In the genomic region with DNA sequence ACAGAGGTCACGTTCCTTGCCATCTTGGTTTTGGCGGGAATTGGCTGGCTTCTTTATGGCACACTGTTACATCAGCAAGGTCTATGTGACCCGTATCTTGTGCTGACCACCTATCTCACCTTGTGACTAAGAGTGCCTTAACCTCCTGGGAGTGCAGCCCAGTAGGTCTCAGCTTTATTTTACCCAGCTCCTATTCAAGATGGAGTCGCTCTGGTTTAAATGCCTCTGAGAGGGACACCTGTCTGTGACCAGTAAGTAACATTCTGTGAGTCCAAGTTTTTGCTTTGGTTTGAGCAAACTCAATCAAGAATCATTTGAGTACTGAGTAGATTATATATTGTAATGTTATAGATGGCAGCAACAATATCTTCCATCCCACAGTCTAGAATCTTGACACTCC, we compare ENCODE assay signal across 10 cellular contexts.
"Had no signal": no experiment of that assay in that cellular context is flagged by ENCODE, and none has a peak within 500 bp of the region (broad histone marks: within the 10 kb centered on the region; RNA-seq: fewer than 3 reads in every experiment).

No MANE protein-coding gene starts in this region.

- H3K4me3 ChIP-seq: GM23248, GM23338, HAP-1 had no signal

- H3K27ac Mint-ChIP-seq: GM23338, HFFc6 had no signal

- H3K9ac ChIP-seq: GM23248 had no signal

- H3K9me3 Mint-ChIP-seq: GM23338 had no signal

- H3K9me3 ChIP-seq: HAP-1 had no signal

- FAIRE-seq: H1, H54 had no signal

- ATAC-seq: GM23338, HCT116 had no signal

- H3K4me1 ChIP-seq: HAP-1 had no signal

- H2AFZ ChIP-seq: GM23248, GM23338 had no signal

- H3K27ac ChIP-seq: GM23248 had no signal

- H3K36me3 ChIP-seq: HAP-1 had no signal

- DNase-seq: GM23248, GOT3, H7, HCEC 1CT, HFFc6 had no signal

- H3K4me2 ChIP-seq: GM23338 had no signal

- H3K4me3 Mint-ChIP-seq: GM23338, HFFc6 had no signal
